Comparison of ENCODE assay signal across 12 cellular contexts in genomic region chr14:75158843-75159614, GRCh38. TPM values are rescaled to one million over a fixed set of nuclear protein-coding genes. Genes with fewer than 3 reads are reported as not detected.
A peak's percentile ranks its signal among the peaks of the same experiment; 100 is the strongest.
DNase-seq lines count a peak whose midpoint lies in the region; ATAC-seq and TF ChIP-seq lines count a peak whose summit lies in the region.
"Had no signal": no experiment of that assay in that cellular context is flagged by ENCODE, and none has a peak within 500 bp of the region (broad histone marks: within the 10 kb centered on the region; RNA-seq: fewer than 3 reads in every experiment).

No MANE protein-coding gene starts in this region.

- H4K20me1 ChIP-seq in smooth muscle cell (ENCODE audit: low read depth), result peaks cover 98% of the 10 kb centered on the region

- POLR2A ChIA-PET in activated CD4-positive, alpha-beta memory T cell treated with anti-CD3 and anti-CD28 coated beads for 36 hours (lab: Charles Lee), result no interaction called here

- peaks cover 5% of the 10 kb centered on the region for H3K4me1 ChIP-seq in smooth muscle cell (ENCODE audit: low read depth)
- peaks cover 22% of the 10 kb centered on the region for H3K4me1 ChIP-seq in lower lobe of right lung

- H3K4me3 Mint-ChIP-seq in activated CD4-positive, alpha-beta memory T cell treated with anti-CD3 and anti-CD28 coated beads for 36 hours, result no peak overlapping the region
- H3K4me3 Mint-ChIP-seq in natural killer cell, result no peak overlapping the region

- DNase-seq in GM06990 (ENCODE audit: extremely low read depth, insufficient read length) (peak; percentile 13), natural killer cell (no peak), OCI-M2 (lab: John Stamatoyannopoulos, UW; ENCODE audit: unreplicated experiment) (no peak), smooth muscle cell (lab: John Stamatoyannopoulos, UW; ENCODE audit: unreplicated experiment) (no peak), lower lobe of right lung (no peak)
- no peak for DNase-seq in activated CD4-positive, alpha-beta memory T cell treated with anti-CD3 and anti-CD28 coated beads for 36 hours
- DNase-seq: NCI-H2107, RPMI8226, transverse colon had no signal

- intact Hi-C loops in activated CD4-positive, alpha-beta memory T cell treated with anti-CD3 and anti-CD28 coated beads for 36 hours (cut with micrococcal nuclease), result loop anchor here (1.0 to 5.0 kb wide), 3 partner anchors 16 to 88 kb away; partner anchors contain the start of gene TMED10
- intact Hi-C loops in natural killer cell (cut with micrococcal nuclease) (no loop called here), lower lobe of right lung (cut with DNase I) (no loop called here)

- no peak for TF ChIP-seq CTCF in GM06990 (IDR thresholded peaks at IDR 0.05; ENCODE audit: insufficient read depth, low read length, poor library complexity, severe bottlenecking)
- no peak for TF ChIP-seq CTCF in natural killer cell (IDR thresholded peaks at IDR 0.05)
- TF ChIP-seq CTCF in smooth muscle cell (IDR thresholded peaks at IDR 0.05; ENCODE audit: borderline replicate concordance, insufficient read depth, poor library complexity, severe bottlenecking), result no peak
- TF ChIP-seq CTCF in lower lobe of right lung (IDR thresholded peaks at IDR 0.05), result no peak

- H3K4me2 ChIP-seq in smooth muscle cell, result no peak overlapping the region

- peak overlapping the region; percentile 24 for H3K27ac Mint-ChIP-seq in activated CD4-positive, alpha-beta memory T cell treated with anti-CD3 and anti-CD28 coated beads for 36 hours
- H3K27ac Mint-ChIP-seq in natural killer cell, result peak overlapping the region; percentile 57 to 75

- H3K27me3 ChIP-seq in GM06990 (replicated peaks; ENCODE audit: control insufficient read depth, insufficient read depth, low read length) (no peaks in the 10 kb centered on the region), smooth muscle cell (ENCODE audit: low read depth) (no peaks in the 10 kb centered on the region), lower lobe of right lung (ENCODE audit: low read depth) (no peaks in the 10 kb centered on the region)
- H3K27me3 ChIP-seq: transverse colon had no signal

- H3K36me3 ChIP-seq in GM06990 (ENCODE audit: control insufficient read depth, insufficient read depth, low read length) (no peaks in the 10 kb centered on the region; the same call in 1 of the 2 replicates), smooth muscle cell (ENCODE audit: low read depth) (no peaks in the 10 kb centered on the region), lower lobe of right lung (peaks cover 5% of the 10 kb centered on the region)
- H3K36me3 ChIP-seq: transverse colon had no signal

- H2AFZ ChIP-seq in smooth muscle cell (ENCODE audit: low read depth), result no peak overlapping the region

- CTCF ChIA-PET in activated CD4-positive, alpha-beta memory T cell treated with anti-CD3 and anti-CD28 coated beads for 36 hours (lab: Charles Lee), result interaction anchor here (0.6 to 2.1 kb wide), 4 partner anchors 27 to 146 kb away, joined by 3 to 7 read pairs (median 4); no protein-coding TSS in a partner anchor

- ATAC-seq in HG02973 (IDR thresholded peaks at IDR 0.05; ENCODE audit: unreplicated experiment), result peak; percentile 61
- no peak for ATAC-seq in natural killer cell
- ATAC-seq in lower lobe of right lung, result no peak
- no peak for ATAC-seq in GM18909 (IDR thresholded peaks at IDR 0.05; ENCODE audit: poor library complexity, unreplicated experiment)

- over 99% methylated on average over 6 of the region's 6 CpGs for WGBS in smooth muscle cell (ENCODE audit: low lambda C conversion rate)

- H3K4me1 Mint-ChIP-seq in activated CD4-positive, alpha-beta memory T cell treated with anti-CD3 and anti-CD28 coated beads for 36 hours (ENCODE audit: low read depth), result peaks cover 69% of the 10 kb centered on the region
- H3K4me1 Mint-ChIP-seq in natural killer cell, result peaks cover 50 to 61% of the 10 kb centered on the region in 2 donors

- H3K36me3 Mint-ChIP-seq in activated CD4-positive, alpha-beta memory T cell treated with anti-CD3 and anti-CD28 coated beads for 36 hours, result no peaks in the 10 kb centered on the region
- no peaks in the 10 kb centered on the region for H3K36me3 Mint-ChIP-seq in natural killer cell

- H3K9me3 Mint-ChIP-seq in activated CD4-positive, alpha-beta memory T cell treated with anti-CD3 and anti-CD28 coated beads for 36 hours, result no peaks in the 10 kb centered on the region
- H3K9me3 Mint-ChIP-seq in natural killer cell, result no peaks in the 10 kb centered on the region

- no peaks in the 10 kb centered on the region for H3K27me3 Mint-ChIP-seq in activated CD4-positive, alpha-beta memory T cell treated with anti-CD3 and anti-CD28 coated beads for 36 hours
- no peaks in the 10 kb centered on the region for H3K27me3 Mint-ChIP-seq in natural killer cell (ENCODE audit: low read depth in 2 of 2)
- H3K27me3 Mint-ChIP-seq: progenitor cell of endocrine pancreas had no signal

- H3K9me3 ChIP-seq in smooth muscle cell (replicated peaks; ENCODE audit: low read depth) (no peaks in the 10 kb centered on the region), lower lobe of right lung (no peaks in the 10 kb centered on the region)
- H3K9me3 ChIP-seq: transverse colon had no signal

- peaks cover 98% of the 10 kb centered on the region for H3K79me2 ChIP-seq in smooth muscle cell (ENCODE audit: low read depth)

- H3F3A ChIP-seq in smooth muscle cell (ENCODE audit: low read depth), result no peaks in the 10 kb centered on the region

- H3K9ac ChIP-seq in smooth muscle cell (ENCODE audit: low read depth), result no peak overlapping the region

- no peak overlapping the region for H3K27ac ChIP-seq in smooth muscle cell (ENCODE audit: low read depth)
- no peak overlapping the region for H3K27ac ChIP-seq in lower lobe of right lung

- H3K4me3 ChIP-seq in GM06990 (replicated peaks; ENCODE audit: low read depth, low read length) (no peak overlapping the region), smooth muscle cell (no peak overlapping the region), lower lobe of right lung (no peak overlapping the region)
- H3K4me3 ChIP-seq: transverse colon had no signal

RNA-seq across cellular contexts. Expression of gene TMED10, which starts 17.4 kb away (rescaled TPM):
- total RNA-seq in activated CD4-positive, alpha-beta memory T cell treated with anti-CD3 and anti-CD28 coated beads for 36 hours, result 100 to 1,000 TPM; 189 to 201 TPM
- total RNA-seq in natural killer cell, result 100 to 1,000 TPM; 216 to 244 (median 231) TPM
- total RNA-seq in smooth muscle cell, result 566 and 645 TPM in 2 replicates
- 403 and 473 TPM in 2 replicates for polyA plus RNA-seq in smooth muscle cell
- 286 TPM for total RNA-seq in lower lobe of right lung

RNA-seq across cellular contexts. Expression of gene NEK9, which starts 32.2 kb away (rescaled TPM):
- 10 to 100 TPM; 51.8 to 56.4 TPM for total RNA-seq in activated CD4-positive, alpha-beta memory T cell treated with anti-CD3 and anti-CD28 coated beads for 36 hours
- total RNA-seq in natural killer cell (10 to 100 TPM; 64.4 to 78.7 (median 74.4) TPM), smooth muscle cell (17.8 and 34.4 TPM in 2 replicates), lower lobe of right lung (97.7 TPM)
- 10.5 and 12.4 TPM in 2 replicates for polyA plus RNA-seq in smooth muscle cell
